6 cellular contexts compared by ENCODE assay signal in genomic region chr4:111126340-111126739, GRCh38.
"Had no signal": no experiment of that assay in that cellular context is flagged by ENCODE, and none has a peak within 500 bp of the region (broad histone marks: within the 10 kb centered on the region; RNA-seq: fewer than 3 reads in every experiment).

No MANE protein-coding gene starts in this region.

- DNase-seq: H9, HCEC 1CT had no signal

- H2AFZ ChIP-seq: GM23338 had no signal

- ATAC-seq: GM23338 had no signal

- H3K4me3 ChIP-seq: GM23338 had no signal

- H3K4me2 ChIP-seq: GM23338 had no signal

- FAIRE-seq: H1, H54, HTR-8/SVneo had no signal
